In the genomic region with DNA sequence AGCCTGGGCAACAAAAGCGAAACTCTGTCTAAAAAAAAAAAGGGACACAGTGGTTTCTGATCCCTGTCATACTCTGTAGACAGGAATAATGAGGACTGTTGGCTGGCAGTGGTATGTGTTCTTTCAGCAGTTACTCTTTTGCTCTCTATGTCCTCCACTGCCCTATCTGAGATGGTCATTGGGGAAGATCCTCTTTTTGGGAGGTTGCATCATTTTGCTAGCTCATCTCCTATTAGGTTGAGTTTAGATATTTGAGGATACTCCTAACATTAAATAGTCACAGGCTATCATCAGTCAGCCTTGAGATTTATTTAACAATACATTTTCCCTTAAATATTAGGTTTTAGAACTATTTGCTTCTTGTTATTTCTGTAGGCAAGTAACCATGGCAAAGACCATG, we compare ENCODE assay signal across 27 cellular contexts.
"Had no signal": no experiment of that assay in that cellular context is flagged by ENCODE, and none has a peak within 500 bp of the region (broad histone marks: within the 10 kb centered on the region; RNA-seq: fewer than 3 reads in every experiment).

No MANE protein-coding gene starts in this region.

- H3K27ac ChIP-seq: ascending aorta, coronary artery, dorsolateral prefrontal cortex had no signal

- H3K9me3 ChIP-seq: ascending aorta had no signal

- DNase-seq: activated CD4-positive, alpha-beta memory T cell treated with anti-CD3 and anti-CD28 coated beads, Interleukin-2, amount 10 ng/mL, durations not matched to agents 7 days and 5 days; activated CD4-positive, alpha-beta T cell treated with anti-CD3 and anti-CD28 coated beads for 4 hours; activated CD4-positive, alpha-beta T cell treated with anti-CD3 and anti-CD28 coated beads, Interleukin-2, amount 10 ng/mL, durations not matched to agents 7 days and 5 days; activated CD4-positive, alpha-beta T cell treated with anti-CD3 and anti-CD28 coated beads, Interleukin-2, amount 50 U/mL, for 4 hours; activated CD4-positive, CD25-positive, alpha-beta regulatory T cell; activated CD4-positive, CD25-positive, alpha-beta regulatory T cell treated with anti-CD3 and anti-CD28 coated beads, Interleukin-2, amount 50 U/mL, for 72 hours; activated CD8-positive, alpha-beta memory T cell treated with anti-CD3 and anti-CD28 coated beads, Interleukin-2, amount 50 U/mL, for 48 hours; activated gamma-delta T cell; activated naive CD4-positive, alpha-beta T cell; activated naive CD4-positive, alpha-beta T cell treated with anti-CD3 and anti-CD28 coated beads, Interleukin-2, amount 10 ng/mL, durations not matched to agents 7 days and 5 days; activated naive CD8-positive, alpha-beta T cell treated with anti-CD3 and anti-CD28 coated beads, Interleukin-2, amount 10 ng/mL, durations not matched to agents 7 days and 5 days; activated T-cell treated with anti-CD3 and anti-CD28 coated beads for 4 hours; activated T-cell treated with anti-CD3 and anti-CD28 coated beads, Interleukin-2, amount 50 U/mL, for 24 hours; activated T-cell treated with anti-CD3 and anti-CD28 coated beads, Interleukin-2, amount 50 U/mL, for 72 hours; dorsolateral prefrontal cortex; effector memory CD4-positive, alpha-beta T cell; endodermal cell; foreskin fibroblast; head of caudate nucleus; hypothalamus; T1000 had no signal

- H3K36me3 ChIP-seq: ascending aorta had no signal

- FAIRE-seq: bronchial epithelial cell, frontal cortex had no signal

- ATAC-seq: activated naive CD4-positive, alpha-beta T cell treated with anti-CD3 and anti-CD28 coated beads, Interleukin-2, amount 50 U/mL, for 72 hours; activated T-cell treated with anti-CD3 and anti-CD28 coated beads, Interleukin-2, amount 50 U/mL, for 72 hours; esophagus mucosa had no signal

- H3K4me3 ChIP-seq: ascending aorta, coronary artery, dorsolateral prefrontal cortex had no signal

- H3K27me3 ChIP-seq: ascending aorta, dorsolateral prefrontal cortex had no signal

- H3K4me1 ChIP-seq: ascending aorta had no signal
